ENCODE assay signal across 22 cellular contexts in genomic region chr20:6017467-6017866, GRCh38. TPM values are rescaled to one million over a fixed set of nuclear protein-coding genes. Genes with fewer than 3 reads are reported as not detected.
"Had no signal": no experiment of that assay in that cellular context is flagged by ENCODE, and none has a peak within 500 bp of the region (broad histone marks: within the 10 kb centered on the region; RNA-seq: fewer than 3 reads in every experiment).

No MANE protein-coding gene starts in this region.

- H3K27ac ChIP-seq: HL-60, SJSA1, SK-N-MC had no signal

- H3K4me1 ChIP-seq: SJSA1 had no signal

- H3K27me3 ChIP-seq: SJSA1 had no signal

- H3K9me3 ChIP-seq: SJSA1 had no signal

- DNase-seq: Karpas-422, KG1, MV-4-11, NCI-H1048, NCI-H1105, NCI-H1417, NCI-H146, NCI-H1694 treated with DMSO at 0.1 percent for 48 hours, NCI-H1930, NCI-H2081, NCI-H2107, NCI-H2227 treated with DMSO at 0.1 percent for 48 hours, NCI-H524, NCI-H526 treated with DMSO at 0.1 percent for 48 hours, NCI-H748 treated with DMSO at 0.1 percent for 48 hours, Right ventricle myocardium superior, RPMI8226, SIG-M5 had no signal

- H3K4me3 ChIP-seq: SJSA1, SK-N-MC had no signal

RNA-seq across cellular contexts. Expression of gene LRRN4, which starts 36.4 kb away (rescaled TPM):
- total RNA-seq: NCI-H460, Right ventricle myocardium superior, SJSA1 had no signal
